In genomic region chr18:35942133-35942532, GRCh38 we compare ENCODE assay signal across 27 cellular contexts.
"Had no signal": no experiment of that assay in that cellular context is flagged by ENCODE, and none has a peak within 500 bp of the region (broad histone marks: within the 10 kb centered on the region; RNA-seq: fewer than 3 reads in every experiment).

No MANE protein-coding gene starts in this region.

- H3K27me3 ChIP-seq: adrenal gland, body of pancreas, breast epithelium, Peyer's patch, SJSA1 had no signal

- H3K9me3 ChIP-seq: adrenal gland, body of pancreas, breast epithelium, Peyer's patch, SJSA1, SK-N-SH had no signal

- H3K27ac ChIP-seq: adrenal gland, body of pancreas, breast epithelium, Peyer's patch, SJSA1 had no signal

- H3K4me3 ChIP-seq: adrenal gland, body of pancreas, breast epithelium, Peyer's patch, SJSA1 had no signal

- H3K36me3 ChIP-seq: adrenal gland, breast epithelium, Peyer's patch, SJSA1 had no signal

- DNase-seq: activated B cell treated with CpG ODN at 0.5 μM for 24 hours; activated CD4-positive, alpha-beta memory T cell treated with anti-CD3 and anti-CD28 coated beads for 36 hours; activated CD4-positive, alpha-beta T cell treated with anti-CD3 and anti-CD28 coated beads for 4 hours; activated CD4-positive, alpha-beta T cell treated with anti-CD3 and anti-CD28 coated beads, Interleukin-2, amount 50 U/mL, for 1 hour; activated CD4-positive, CD25-positive, alpha-beta regulatory T cell treated with anti-CD3 and anti-CD28 coated beads, Interleukin-2, amount 50 U/mL, for 72 hours; activated CD8-positive, alpha-beta memory T cell treated with anti-CD3 and anti-CD28 coated beads, Interleukin-2, amount 50 U/mL, for 4 hours; activated gamma-delta T cell treated with Interleukin-2 at 50 U/mL for 16 hours; activated naive CD4-positive, alpha-beta T cell treated with anti-CD3 and anti-CD28 coated beads for 36 hours; activated T-cell treated with anti-CD3 and anti-CD28 coated beads for 4 hours; activated T-cell treated with anti-CD3 and anti-CD28 coated beads, Interleukin-2, amount 50 U/mL, for 4 hours; adrenal gland; body of pancreas; Karpas-422; KBM-7; NCI-H1105; NCI-H1417 treated with DMSO at 0.1 percent for 48 hours; NCI-H187 treated with DMSO at 0.1 percent for 48 hours; NCI-H2081; NCI-H446 treated with DMSO at 0.1 percent for 48 hours; NCI-H524; Peyer's patch; RPMI8226; SHP77 treated with DMSO at 0.1 percent for 48 hours; SK-N-SH had no signal

- ATAC-seq: activated naive CD4-positive, alpha-beta T cell treated with anti-CD3 and anti-CD28 coated beads, Interleukin-2, amount 50 U/mL, for 72 hours; activated T-cell treated with anti-CD3 and anti-CD28 coated beads, Interleukin-2, amount 50 U/mL, for 4 hours; body of pancreas had no signal

- H3K4me1 ChIP-seq: adrenal gland, body of pancreas, breast epithelium, Peyer's patch, SJSA1 had no signal
